8 cellular contexts compared by ENCODE assay signal in the genomic region with DNA sequence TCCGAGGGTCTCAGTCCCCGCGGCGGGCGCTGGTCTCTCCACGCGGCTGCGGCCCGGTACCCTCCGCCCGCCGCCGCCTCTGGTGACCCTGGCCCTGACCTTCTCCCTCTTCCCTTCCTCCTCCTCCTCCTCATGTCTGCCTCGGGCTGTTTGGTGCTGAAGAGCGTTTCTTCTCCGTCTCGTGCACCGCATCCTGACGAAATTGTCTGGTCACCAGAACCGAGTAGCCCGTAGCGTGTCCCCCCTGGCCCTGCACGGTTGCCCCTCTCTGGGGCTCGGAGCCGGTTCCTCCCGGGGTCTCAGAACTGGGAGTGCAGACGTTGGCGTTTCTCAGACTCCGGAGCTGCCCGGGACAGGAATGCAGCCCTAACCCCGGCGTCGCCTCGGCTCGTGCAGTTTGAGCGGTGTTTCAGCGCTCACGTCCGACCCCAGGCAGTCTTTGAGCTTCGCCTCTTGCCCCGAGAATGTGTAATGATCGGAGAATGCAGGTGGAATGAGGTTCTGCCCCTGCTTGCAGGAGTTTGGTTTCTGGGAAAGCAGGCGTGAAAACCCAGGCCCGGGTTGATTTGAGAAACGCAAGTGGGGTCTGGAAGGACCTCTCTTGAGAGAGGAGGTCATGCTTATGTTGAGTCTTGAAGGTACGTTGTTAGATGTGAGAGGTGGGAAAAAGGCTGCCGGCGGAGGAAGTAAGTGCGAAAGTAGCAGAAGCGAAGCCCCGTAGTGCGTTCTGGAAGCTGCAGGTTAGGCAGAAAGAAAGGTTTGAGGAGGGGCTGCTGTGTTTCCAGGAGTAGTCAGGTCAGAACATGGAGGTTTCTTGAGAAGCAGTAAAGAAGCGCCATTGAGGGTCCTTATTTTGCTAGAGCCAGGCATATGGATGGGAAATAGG. TPM values are rescaled to one million over a fixed set of nuclear protein-coding genes. Genes with fewer than 3 reads are reported as not detected.
A peak's percentile ranks its signal among the peaks of the same experiment; 100 is the strongest.
DNase-seq lines count a peak whose midpoint lies in the region; ATAC-seq lines count a peak whose summit lies in the region.

No MANE protein-coding gene starts in this region.

- H3K36me3 ChIP-seq in CD4-positive, alpha-beta memory T cell (ENCODE audit: insufficient read depth, low read length): no peaks in the 10 kb centered on the region
- H3K36me3 ChIP-seq in KOPT-K1 (ENCODE audit: insufficient read depth, low read length) (peaks cover 1% of the 10 kb centered on the region; the same call in 1 of the 2 replicates), iPS DF 6.9 (ENCODE audit: control insufficient read depth, insufficient read depth, low read length) (no peaks in the 10 kb centered on the region), skeletal muscle satellite cell (ENCODE audit: insufficient read depth, low read length) (no peaks in the 10 kb centered on the region)

- peaks cover 57% of the 10 kb centered on the region for H3K4me1 ChIP-seq in CD4-positive, alpha-beta memory T cell (ENCODE audit: insufficient read depth, low read length)
- H3K4me1 ChIP-seq in iPS DF 6.9 (ENCODE audit: control insufficient read depth, insufficient read depth, low read length): peaks cover 1% of the 10 kb centered on the region; the same call in 1 of the 2 replicates
- peaks cover 15% of the 10 kb centered on the region for H3K4me1 ChIP-seq in skeletal muscle satellite cell (ENCODE audit: control insufficient read depth, insufficient read depth, low read length)

- no CpG with 5 or more reads among the region's 53 CpGs for WGBS in iPS DF 6.9 (ENCODE audit: insufficient coverage, insufficient read length)

- no peaks in the 10 kb centered on the region for H3K27me3 ChIP-seq in CD4-positive, alpha-beta memory T cell (ENCODE audit: insufficient read depth, low read length)
- H3K27me3 ChIP-seq in iPS DF 6.9 (ENCODE audit: control insufficient read depth, insufficient read depth, low read length) (no peaks in the 10 kb centered on the region), skeletal muscle satellite cell (ENCODE audit: control insufficient read depth, insufficient read depth, low read length) (no peaks in the 10 kb centered on the region)

- ATAC-seq in GM19438 (IDR thresholded peaks at IDR 0.05; ENCODE audit: low read depth, unreplicated experiment): peak; percentile 1

- peaks cover 0 to 1% (median 0%) of the 10 kb centered on the region in 8 donors for H3K9me3 Mint-ChIP-seq in CD4-positive, alpha-beta memory T cell
- H3K9me3 Mint-ChIP-seq in activated naive CD4-positive, alpha-beta T cell treated with anti-CD3 and anti-CD28 coated beads, Interleukin-2, amount 50 U/mL, for 24 hours: no peaks in the 10 kb centered on the region

- H3K9me3 ChIP-seq in CD4-positive, alpha-beta memory T cell (ENCODE audit: control insufficient read depth in 1 of 2, low read length in 2 of 2): no peaks in the 10 kb centered on the region
- H3K9me3 ChIP-seq in KOPT-K1 (ENCODE audit: insufficient read depth, low read length, poor library complexity, severe bottlenecking) (no peaks in the 10 kb centered on the region), iPS DF 6.9 (ENCODE audit: control insufficient read depth, insufficient read depth, low read length) (no peaks in the 10 kb centered on the region), skeletal muscle satellite cell (replicated peaks; ENCODE audit: low read length) (no peaks in the 10 kb centered on the region)

- no peaks in the 10 kb centered on the region for H3K27me3 Mint-ChIP-seq in CD4-positive, alpha-beta memory T cell
- H3K27me3 Mint-ChIP-seq in activated naive CD4-positive, alpha-beta T cell treated with anti-CD3 and anti-CD28 coated beads, Interleukin-2, amount 50 U/mL, for 24 hours: no peaks in the 10 kb centered on the region

- peaks cover 0 to 17% of the 10 kb centered on the region in 2 donors for H3K36me3 Mint-ChIP-seq in CD4-positive, alpha-beta memory T cell
- peaks cover 4% of the 10 kb centered on the region for H3K36me3 Mint-ChIP-seq in activated naive CD4-positive, alpha-beta T cell treated with anti-CD3 and anti-CD28 coated beads, Interleukin-2, amount 50 U/mL, for 24 hours

- H3K4me2 ChIP-seq in skeletal muscle satellite cell (ENCODE audit: low read length): peak overlapping the region; percentile 98

- peak overlapping the region; percentile 71 to 96 (median 85) for H3K27ac Mint-ChIP-seq in CD4-positive, alpha-beta memory T cell
- peak overlapping the region; percentile 80 for H3K27ac Mint-ChIP-seq in activated naive CD4-positive, alpha-beta T cell treated with anti-CD3 and anti-CD28 coated beads, Interleukin-2, amount 50 U/mL, for 24 hours

- POLR2A ChIA-PET in CD4-positive, alpha-beta memory T cell (lab: Charles Lee; ENCODE audit: partially characterized antibody): interaction anchor here (0.7 to 3.4 kb wide), 8 partner anchors 15 to 76 kb away, joined by 3 to 13 read pairs (median 3); no protein-coding TSS in a partner anchor

- H3K9ac ChIP-seq in skeletal muscle satellite cell (ENCODE audit: low read depth, low read length): peak overlapping the region; percentile 92

- CTCF ChIA-PET in CD4-positive, alpha-beta memory T cell (lab: Charles Lee; ENCODE audit: partially characterized antibody): interaction anchor here (0.7 to 2.6 kb wide), 8 partner anchors 21 to 321 kb away, joined by 3 to 16 read pairs (median 4); partner anchors contain the start of gene PFKFB3

- peak overlapping the region; percentile 85 to 99 (median 91) for H3K4me3 Mint-ChIP-seq in CD4-positive, alpha-beta memory T cell
- peak overlapping the region; percentile 99 for H3K4me3 Mint-ChIP-seq in activated naive CD4-positive, alpha-beta T cell treated with anti-CD3 and anti-CD28 coated beads, Interleukin-2, amount 50 U/mL, for 24 hours

- DNase-seq in CD4-positive, alpha-beta memory T cell: peak in 2 of 5 donors; percentile 19 to 25
- DNase-seq in iPS DF 6.9 (ENCODE audit: low read depth, low spot score) (no peak), medulla oblongata (ENCODE audit: extremely low spot score) (no peak), GM19238 (ENCODE audit: insufficient read length, low spot score) (no peak)

- H3K27ac ChIP-seq in CD4-positive, alpha-beta memory T cell (ENCODE audit: low read depth, low read length): peak overlapping the region; percentile 80
- H3K27ac ChIP-seq in KOPT-K1 (ENCODE audit: low read depth, low read length, poor library complexity, severe bottlenecking): peak overlapping the region; percentile 86
- no peak overlapping the region for H3K27ac ChIP-seq in iPS DF 6.9 (ENCODE audit: low read length)

- H3K4me3 ChIP-seq in CD4-positive, alpha-beta memory T cell (ENCODE audit: low read length in 2 of 2): peak overlapping the region; percentile 68 to 94
- H3K4me3 ChIP-seq in iPS DF 6.9 (ENCODE audit: low read length): peak overlapping the region; percentile 98
- H3K4me3 ChIP-seq in skeletal muscle satellite cell (ENCODE audit: low read length): peak overlapping the region; percentile 94

- H3K4me1 Mint-ChIP-seq in CD4-positive, alpha-beta memory T cell: peaks cover 41 to 73% (median 55%) of the 10 kb centered on the region in 4 donors
- peaks cover 77% of the 10 kb centered on the region for H3K4me1 Mint-ChIP-seq in activated naive CD4-positive, alpha-beta T cell treated with anti-CD3 and anti-CD28 coated beads, Interleukin-2, amount 50 U/mL, for 24 hours

- intact Hi-C loops in CD4-positive, alpha-beta memory T cell (cut with micrococcal nuclease): loop anchor here (2.0 to 10.0 kb wide), 7 partner anchors 55 to 588 kb away; partner anchors contain the start of genes ANKRD16, GDI2 and PFKFB3

RNA-seq across cellular contexts. Expression of gene RBM17, which starts 0.7 kb away (rescaled TPM):
- 100 to 1,000 TPM; 117 to 125 TPM for total RNA-seq in CD4-positive, alpha-beta memory T cell
- 100 to 1,000 TPM in 1 of 2 donors, 10 to 100 TPM in 1; 46.3 to 104 TPM for polyA plus RNA-seq in CD4-positive, alpha-beta memory T cell
- total RNA-seq in skeletal muscle satellite cell (2012; rRNA removed): 20.5 and 28.6 TPM in 2 replicates

RNA-seq across cellular contexts. Expression of gene IL2RA, which starts 27.4 kb away (rescaled TPM):
- 10 to 100 TPM; 15.1 to 17.1 TPM for total RNA-seq in CD4-positive, alpha-beta memory T cell
- 10 to 100 TPM; 23.7 to 29.9 TPM for polyA plus RNA-seq in CD4-positive, alpha-beta memory T cell
- total RNA-seq in skeletal muscle satellite cell (2012; rRNA removed): not detected in 2 replicates
